Comparison of ENCODE assay signal across 8 cellular contexts in the genomic region with DNA sequence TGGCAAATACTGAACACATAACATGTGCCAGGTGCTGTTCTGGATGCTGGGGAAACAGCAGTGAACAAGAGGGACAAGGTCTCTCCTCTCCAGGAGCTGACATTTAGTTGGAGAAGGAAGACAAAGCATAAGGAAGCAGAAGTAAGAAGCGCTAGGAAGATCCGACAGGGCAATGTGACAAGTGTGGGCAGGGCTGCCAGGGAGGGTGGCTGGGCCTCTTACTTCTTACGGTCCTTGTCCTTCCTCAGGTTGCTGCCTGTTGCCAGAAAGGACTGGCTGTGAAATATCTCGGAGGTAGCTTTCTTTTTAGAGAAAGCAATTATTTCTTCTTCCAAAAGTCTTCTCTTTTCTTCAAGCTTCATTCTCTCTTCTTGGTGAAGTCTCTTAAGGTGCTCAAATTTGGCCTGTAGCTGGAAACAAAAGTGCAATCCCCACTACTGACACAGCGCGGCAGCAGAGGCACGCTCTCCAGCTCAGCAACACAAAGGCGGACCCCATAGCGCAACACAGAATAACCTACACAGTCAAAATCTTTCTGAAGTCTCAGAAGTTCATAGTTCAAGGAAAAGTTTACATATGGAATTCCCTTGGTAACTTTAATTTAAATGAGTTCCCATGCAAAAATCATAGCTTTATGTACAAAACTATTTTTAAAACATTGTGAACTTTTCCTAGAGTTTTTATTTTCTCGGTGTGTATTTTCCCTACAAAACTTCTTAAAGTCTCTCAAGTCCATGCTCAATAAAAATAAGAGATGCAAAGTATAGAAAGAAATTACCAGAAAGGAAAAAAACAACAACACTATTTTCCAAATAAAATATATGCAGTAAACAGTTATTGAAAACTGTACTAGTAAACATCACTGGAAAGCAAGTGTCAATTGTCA.
DNase-seq lines count a peak whose midpoint lies in the region; ATAC-seq and TF ChIP-seq lines count a peak whose summit lies in the region.

No MANE protein-coding gene starts in this region.

- no peaks in the 10 kb centered on the region for H3K9me3 ChIP-seq in lower lobe of right lung

- H3K27ac ChIP-seq in lower lobe of right lung, result no peak overlapping the region

- DNase-seq in DMS79 treated with DMSO at 0.1 percent for 48 hours (lab: John Stamatoyannopoulos, UW) (peak; percentile 19), DMS79 (lab: John Stamatoyannopoulos, UW) (no peak), NCI-H510A treated with DMSO at 0.1 percent for 48 hours (lab: John Stamatoyannopoulos, UW) (peak; percentile 70), dermis microvascular lymphatic vessel endothelial cell (ENCODE audit: low read depth in 2 of 2) (peak; percentile 41 to 66), lower lobe of right lung (peak; percentile 56)
- DNase-seq in activated CD4-positive, alpha-beta T cell treated with anti-CD3 and anti-CD28 coated beads, Interleukin-2, amount 50 U/mL, for 24 hours (ENCODE audit: low read depth in 1 of 2, low spot score in 1 of 2), result peak; percentile 28 to 43
- peak; percentile 25 to 29 for DNase-seq in stimulated activated CD8-positive, alpha-beta memory T cell treated with anti-CD3 and anti-CD28 coated beads, Interleukin-15, amount 100 ng/mL, for 48 hours (ENCODE audit: low read depth in 2 of 2)

- peak; percentile 80 for ATAC-seq in HG02885 (IDR thresholded peaks at IDR 0.05; ENCODE audit: poor library complexity, unreplicated experiment)
- peak; percentile 90 to 93 for ATAC-seq in lower lobe of right lung

- TF ChIP-seq CTCF in lower lobe of right lung (IDR thresholded peaks at IDR 0.05), result peak; percentile 89

- H3K27me3 ChIP-seq in lower lobe of right lung (ENCODE audit: low read depth), result no peaks in the 10 kb centered on the region

- H3K36me3 ChIP-seq in lower lobe of right lung, result peaks cover 17% of the 10 kb centered on the region

- intact Hi-C loops in lower lobe of right lung (cut with DNase I), result no loop called here

- no peak overlapping the region for H3K4me3 ChIP-seq in lower lobe of right lung

- no peaks in the 10 kb centered on the region for H3K4me1 ChIP-seq in lower lobe of right lung
